In the genomic region with DNA sequence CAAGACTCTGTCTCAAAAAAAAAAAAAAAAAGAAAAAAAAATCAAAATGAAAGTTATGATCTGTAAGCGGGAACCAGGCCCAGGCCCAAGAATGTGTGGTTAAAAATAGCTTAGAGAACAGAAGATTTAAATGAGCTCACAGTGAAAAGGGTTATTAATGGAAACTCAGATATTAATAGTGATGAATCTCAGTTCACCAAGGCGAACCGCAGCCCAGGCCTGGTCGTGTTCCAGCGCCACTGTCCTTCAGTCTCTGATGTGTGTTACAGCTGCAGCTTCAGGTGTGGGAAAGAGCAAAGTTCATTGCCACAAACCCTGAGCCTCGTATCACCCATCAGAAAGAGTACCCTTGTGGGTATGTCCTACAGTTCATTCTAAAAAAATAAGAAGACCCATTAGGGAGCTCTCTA, we compare ENCODE assay signal across 1 cellular context.
TF ChIP-seq lines count a peak whose summit lies in the region.

No MANE protein-coding gene starts in this region.

TF ChIP-seq in HepG2, 621 proteins besides CTCF, POLR2A, EP300 and RAD21 (continued from another document and continues in another):
- TF ChIP-seq, protein P1, sequence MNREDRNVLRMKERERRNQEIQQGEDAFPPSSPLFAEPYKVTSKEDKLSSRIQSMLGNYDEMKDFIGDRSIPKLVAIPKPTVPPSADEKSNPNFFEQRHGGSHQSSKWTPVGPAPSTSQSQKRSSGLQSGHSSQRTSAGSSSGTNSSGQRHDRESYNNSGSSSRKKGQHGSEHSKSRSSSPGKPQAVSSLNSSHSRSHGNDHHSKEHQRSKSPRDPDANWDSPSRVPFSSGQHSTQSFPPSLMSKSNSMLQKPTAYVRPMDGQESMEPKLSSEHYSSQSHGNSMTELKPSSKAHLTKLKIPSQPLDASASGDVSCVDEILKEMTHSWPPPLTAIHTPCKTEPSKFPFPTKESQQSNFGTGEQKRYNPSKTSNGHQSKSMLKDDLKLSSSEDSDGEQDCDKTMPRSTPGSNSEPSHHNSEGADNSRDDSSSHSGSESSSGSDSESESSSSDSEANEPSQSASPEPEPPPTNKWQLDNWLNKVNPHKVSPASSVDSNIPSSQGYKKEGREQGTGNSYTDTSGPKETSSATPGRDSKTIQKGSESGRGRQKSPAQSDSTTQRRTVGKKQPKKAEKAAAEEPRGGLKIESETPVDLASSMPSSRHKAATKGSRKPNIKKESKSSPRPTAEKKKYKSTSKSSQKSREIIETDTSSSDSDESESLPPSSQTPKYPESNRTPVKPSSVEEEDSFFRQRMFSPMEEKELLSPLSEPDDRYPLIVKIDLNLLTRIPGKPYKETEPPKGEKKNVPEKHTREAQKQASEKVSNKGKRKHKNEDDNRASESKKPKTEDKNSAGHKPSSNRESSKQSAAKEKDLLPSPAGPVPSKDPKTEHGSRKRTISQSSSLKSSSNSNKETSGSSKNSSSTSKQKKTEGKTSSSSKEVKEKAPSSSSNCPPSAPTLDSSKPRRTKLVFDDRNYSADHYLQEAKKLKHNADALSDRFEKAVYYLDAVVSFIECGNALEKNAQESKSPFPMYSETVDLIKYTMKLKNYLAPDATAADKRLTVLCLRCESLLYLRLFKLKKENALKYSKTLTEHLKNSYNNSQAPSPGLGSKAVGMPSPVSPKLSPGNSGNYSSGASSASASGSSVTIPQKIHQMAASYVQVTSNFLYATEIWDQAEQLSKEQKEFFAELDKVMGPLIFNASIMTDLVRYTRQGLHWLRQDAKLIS (CRISPR knock-in tag; IDR thresholded peaks at IDR 0.05) = no peak
- TF ChIP-seq JUND (CRISPR knock-in tag; IDR thresholded peaks at IDR 0.05) (no peak), ZSCAN30 (CRISPR knock-in tag; IDR thresholded peaks at IDR 0.05) (no peak), ARNTL (CRISPR knock-in tag; IDR thresholded peaks at IDR 0.05) (no peak), FOSL2 (CRISPR knock-in tag; IDR thresholded peaks at IDR 0.05) (0 out of 2 replicates have a peak, but pooled peaks have one; percentile 18), ZBTB3 (CRISPR knock-in tag; IDR thresholded peaks at IDR 0.05; ENCODE audit: borderline replicate concordance, low read depth) (no peak), NFKBIZ (CRISPR knock-in tag; IDR thresholded peaks at IDR 0.05) (no peak), SRSF4 (IDR thresholded peaks at IDR 0.05; ENCODE audit: low read depth, low read length, poor library complexity, severe bottlenecking) (no peak), CCDC6 (CRISPR knock-in tag; IDR thresholded peaks at IDR 0.05) (no peak), NR2F2 (IDR thresholded peaks at IDR 0.05; ENCODE audit: borderline replicate concordance, low read depth) (no peak), ZNF580 (CRISPR knock-in tag; IDR thresholded peaks at IDR 0.05; ENCODE audit: borderline replicate concordance, low read depth) (no peak), SIX4 (CRISPR knock-in tag; IDR thresholded peaks at IDR 0.05) (no peak), ZNF781 (CRISPR knock-in tag; IDR thresholded peaks at IDR 0.05; ENCODE audit: borderline replicate concordance, not compliant biosample characterization) (no peak), FOXP4 (CRISPR knock-in tag; IDR thresholded peaks at IDR 0.05) (0 out of 2 replicates have a peak, but pooled peaks have one; percentile 18), GATAD2A (CRISPR knock-in tag; IDR thresholded peaks at IDR 0.05) (peak; percentile 83), CEBPG (CRISPR knock-in tag; IDR thresholded peaks at IDR 0.05) (no peak), HOXA9 (CRISPR knock-in tag; IDR thresholded peaks at IDR 0.05; ENCODE audit: borderline replicate concordance) (no peak), CREBL2 (CRISPR knock-in tag; IDR thresholded peaks at IDR 0.05; ENCODE audit: borderline replicate concordance) (no peak), TFAP4 (IDR thresholded peaks at IDR 0.05; ENCODE audit: borderline replicate concordance, low read depth) (peak; percentile 88; the same call in 1 of the 2 replicates), CBX5 (CRISPR knock-in tag; IDR thresholded peaks at IDR 0.05; ENCODE audit: borderline replicate concordance) (no peak; the same call in 1 of the 2 replicates), NKX3-1 (CRISPR knock-in tag; IDR thresholded peaks at IDR 0.05) (no peak), ZNF17 (CRISPR knock-in tag; IDR thresholded peaks at IDR 0.05) (no peak), THRA (CRISPR knock-in tag; IDR thresholded peaks at IDR 0.05; ENCODE audit: borderline replicate concordance) (0 out of 2 replicates have a peak, but pooled peaks have one; percentile 17), BRF2 (CRISPR knock-in tag; IDR thresholded peaks at IDR 0.05) (no peak), ZNF501 (CRISPR knock-in tag; IDR thresholded peaks at IDR 0.05) (no peak)
- TF ChIP-seq, protein P2, sequence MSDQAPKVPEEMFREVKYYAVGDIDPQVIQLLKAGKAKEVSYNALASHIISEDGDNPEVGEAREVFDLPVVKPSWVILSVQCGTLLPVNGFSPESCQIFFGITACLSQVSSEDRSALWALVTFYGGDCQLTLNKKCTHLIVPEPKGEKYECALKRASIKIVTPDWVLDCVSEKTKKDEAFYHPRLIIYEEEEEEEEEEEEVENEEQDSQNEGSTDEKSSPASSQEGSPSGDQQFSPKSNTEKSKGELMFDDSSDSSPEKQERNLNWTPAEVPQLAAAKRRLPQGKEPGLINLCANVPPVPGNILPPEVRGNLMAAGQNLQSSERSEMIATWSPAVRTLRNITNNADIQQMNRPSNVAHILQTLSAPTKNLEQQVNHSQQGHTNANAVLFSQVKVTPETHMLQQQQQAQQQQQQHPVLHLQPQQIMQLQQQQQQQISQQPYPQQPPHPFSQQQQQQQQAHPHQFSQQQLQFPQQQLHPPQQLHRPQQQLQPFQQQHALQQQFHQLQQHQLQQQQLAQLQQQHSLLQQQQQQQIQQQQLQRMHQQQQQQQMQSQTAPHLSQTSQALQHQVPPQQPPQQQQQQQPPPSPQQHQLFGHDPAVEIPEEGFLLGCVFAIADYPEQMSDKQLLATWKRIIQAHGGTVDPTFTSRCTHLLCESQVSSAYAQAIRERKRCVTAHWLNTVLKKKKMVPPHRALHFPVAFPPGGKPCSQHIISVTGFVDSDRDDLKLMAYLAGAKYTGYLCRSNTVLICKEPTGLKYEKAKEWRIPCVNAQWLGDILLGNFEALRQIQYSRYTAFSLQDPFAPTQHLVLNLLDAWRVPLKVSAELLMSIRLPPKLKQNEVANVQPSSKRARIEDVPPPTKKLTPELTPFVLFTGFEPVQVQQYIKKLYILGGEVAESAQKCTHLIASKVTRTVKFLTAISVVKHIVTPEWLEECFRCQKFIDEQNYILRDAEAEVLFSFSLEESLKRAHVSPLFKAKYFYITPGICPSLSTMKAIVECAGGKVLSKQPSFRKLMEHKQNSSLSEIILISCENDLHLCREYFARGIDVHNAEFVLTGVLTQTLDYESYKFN (CRISPR knock-in tag; conservative IDR thresholded peaks at IDR 0.05) = peak; percentile 53
- TF ChIP-seq, protein P3, sequence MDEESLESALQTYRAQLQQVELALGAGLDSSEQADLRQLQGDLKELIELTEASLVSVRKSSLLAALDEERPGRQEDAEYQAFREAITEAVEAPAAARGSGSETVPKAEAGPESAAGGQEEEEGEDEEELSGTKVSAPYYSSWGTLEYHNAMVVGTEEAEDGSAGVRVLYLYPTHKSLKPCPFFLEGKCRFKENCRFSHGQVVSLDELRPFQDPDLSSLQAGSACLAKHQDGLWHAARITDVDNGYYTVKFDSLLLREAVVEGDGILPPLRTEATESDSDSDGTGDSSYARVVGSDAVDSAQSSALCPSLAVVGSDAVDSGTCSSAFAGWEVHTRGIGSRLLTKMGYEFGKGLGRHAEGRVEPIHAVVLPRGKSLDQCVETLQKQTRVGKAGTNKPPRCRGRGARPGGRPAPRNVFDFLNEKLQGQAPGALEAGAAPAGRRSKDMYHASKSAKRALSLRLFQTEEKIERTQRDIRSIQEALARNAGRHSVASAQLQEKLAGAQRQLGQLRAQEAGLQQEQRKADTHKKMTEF (CRISPR knock-in tag; IDR thresholded peaks at IDR 0.05) = no peak
- TF ChIP-seq, protein P4, sequence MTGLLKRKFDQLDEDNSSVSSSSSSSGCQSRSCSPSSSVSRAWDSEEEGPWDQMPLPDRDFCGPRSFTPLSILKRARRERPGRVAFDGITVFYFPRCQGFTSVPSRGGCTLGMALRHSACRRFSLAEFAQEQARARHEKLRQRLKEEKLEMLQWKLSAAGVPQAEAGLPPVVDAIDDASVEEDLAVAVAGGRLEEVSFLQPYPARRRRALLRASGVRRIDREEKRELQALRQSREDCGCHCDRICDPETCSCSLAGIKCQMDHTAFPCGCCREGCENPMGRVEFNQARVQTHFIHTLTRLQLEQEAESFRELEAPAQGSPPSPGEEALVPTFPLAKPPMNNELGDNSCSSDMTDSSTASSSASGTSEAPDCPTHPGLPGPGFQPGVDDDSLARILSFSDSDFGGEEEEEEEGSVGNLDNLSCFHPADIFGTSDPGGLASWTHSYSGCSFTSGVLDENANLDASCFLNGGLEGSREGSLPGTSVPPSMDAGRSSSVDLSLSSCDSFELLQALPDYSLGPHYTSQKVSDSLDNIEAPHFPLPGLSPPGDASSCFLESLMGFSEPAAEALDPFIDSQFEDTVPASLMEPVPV (CRISPR knock-in tag; IDR thresholded peaks at IDR 0.05) = no peak
- TF ChIP-seq, protein P5, sequence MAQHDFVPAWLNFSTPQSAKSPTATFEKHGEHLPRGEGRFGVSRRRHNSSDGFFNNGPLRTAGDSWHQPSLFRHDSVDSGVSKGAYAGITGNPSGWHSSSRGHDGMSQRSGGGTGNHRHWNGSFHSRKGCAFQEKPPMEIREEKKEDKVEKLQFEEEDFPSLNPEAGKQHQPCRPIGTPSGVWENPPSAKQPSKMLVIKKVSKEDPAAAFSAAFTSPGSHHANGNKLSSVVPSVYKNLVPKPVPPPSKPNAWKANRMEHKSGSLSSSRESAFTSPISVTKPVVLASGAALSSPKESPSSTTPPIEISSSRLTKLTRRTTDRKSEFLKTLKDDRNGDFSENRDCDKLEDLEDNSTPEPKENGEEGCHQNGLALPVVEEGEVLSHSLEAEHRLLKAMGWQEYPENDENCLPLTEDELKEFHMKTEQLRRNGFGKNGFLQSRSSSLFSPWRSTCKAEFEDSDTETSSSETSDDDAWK (CRISPR knock-in tag; IDR thresholded peaks at IDR 0.05) = no peak
